17 cellular contexts compared by ENCODE assay signal in genomic region chr1:74517599-74518051, GRCh38. TPM values are rescaled to one million over a fixed set of nuclear protein-coding genes. Genes with fewer than 3 reads are reported as not detected.
DNase-seq lines count a peak whose midpoint lies in the region; ATAC-seq and TF ChIP-seq lines count a peak whose summit lies in the region.
"Had no signal": no experiment of that assay in that cellular context is flagged by ENCODE, and none has a peak within 500 bp of the region (broad histone marks: within the 10 kb centered on the region; RNA-seq: fewer than 3 reads in every experiment).

No MANE protein-coding gene starts in this region.

- TF ChIP-seq EP300 in stomach (IDR thresholded peaks at IDR 0.05) = no peak

- 81 to 88% (median 84%) methylated on average over 6 of the region's 6 CpGs for WGBS in stomach, 5 donors

- H3K27ac ChIP-seq in Karpas-422 (ENCODE audit: low read length) (peak overlapping the region; percentile 58), stomach (no peak overlapping the region)
- H3K27ac ChIP-seq: foreskin keratinocyte, skin epidermis had no signal

- no peak overlapping the region for H3K9ac ChIP-seq in Karpas-422 (ENCODE audit: low read length)

- H3K9me2 ChIP-seq in Karpas-422 (replicated peaks; ENCODE audit: insufficient read depth, low read length) = no peaks in the 10 kb centered on the region

- peak; percentile 59 for DNase-seq in Karpas-422
- DNase-seq in T-helper 2 cell = no peak
- no peak for DNase-seq in stomach
- DNase-seq in stimulated activated CD4-positive, alpha-beta T cell treated with anti-CD3 and anti-CD28 coated beads, Interleukin-4, amount 100 ng/mL, for 24 hours = no peak
- DNase-seq in GF-D8 (lab: John Stamatoyannopoulos, UW) = no peak
- DNase-seq: foreskin keratinocyte, NCI-H2107, OCI-M1 had no signal

- no peak for TF ChIP-seq POLR2A in stomach (IDR thresholded peaks at IDR 0.05)

- H2AFZ ChIP-seq in Karpas-422 (ENCODE audit: low read length) = no peak overlapping the region

- H3K4me2 ChIP-seq in Karpas-422 (ENCODE audit: low read depth, low read length, poor library complexity, severe bottlenecking) = peak overlapping the region; percentile 32

- TF ChIP-seq CTCF in stomach (IDR thresholded peaks at IDR 0.05) = no peak

- no peaks in the 10 kb centered on the region for H3K79me2 ChIP-seq in Karpas-422 (ENCODE audit: low read length)

- H3K4me3 ChIP-seq in Karpas-422 (ENCODE audit: low read length) = no peak overlapping the region; the same call in 1 of the 2 replicates
- no peak overlapping the region for H3K4me3 ChIP-seq in stomach
- H3K4me3 ChIP-seq: skin epidermis had no signal

- no peaks in the 10 kb centered on the region for H3K9me3 ChIP-seq in Karpas-422 (ENCODE audit: low read length)
- H3K9me3 ChIP-seq in stomach = no peaks in the 10 kb centered on the region

- no peaks in the 10 kb centered on the region for H4K20me1 ChIP-seq in Karpas-422 (ENCODE audit: insufficient read depth, low read depth, low read length)

- H3K4me1 ChIP-seq in Karpas-422 (ENCODE audit: low read length) = peaks cover 53% of the 10 kb centered on the region
- no peaks in the 10 kb centered on the region for H3K4me1 ChIP-seq in stomach
- H3K4me1 ChIP-seq: foreskin keratinocyte had no signal

- no peaks in the 10 kb centered on the region for H3K36me3 ChIP-seq in Karpas-422 (ENCODE audit: insufficient read depth, low read length)
- no peaks in the 10 kb centered on the region for H3K36me3 ChIP-seq in stomach

- intact Hi-C loops in stomach (cut with DNase I; ENCODE audit: low total_unique reads) = no loop called here

- peak; percentile 90 for ATAC-seq in GM18520 (IDR thresholded peaks at IDR 0.05; ENCODE audit: unreplicated experiment)
- peak; percentile 94 for ATAC-seq in GM21367 (IDR thresholded peaks at IDR 0.05; ENCODE audit: unreplicated experiment)
- peak; percentile 79 for ATAC-seq in HG02938 (IDR thresholded peaks at IDR 0.05; ENCODE audit: unreplicated experiment)
- ATAC-seq: foreskin keratinocyte; natural killer cell treated with Interleukin-12 subunit alpha and Interleukin-12 subunit beta and Interleukin-15 and Interleukin-18, amount 100 ng/mL, for 72 hours had no signal

- H3K27me3 ChIP-seq in Karpas-422 (ENCODE audit: low read length) = no peaks in the 10 kb centered on the region
- H3K27me3 ChIP-seq in stomach = no peaks in the 10 kb centered on the region
- H3K27me3 ChIP-seq: foreskin keratinocyte had no signal

RNA-seq across cellular contexts. Expression of gene LRRC53, which starts 5.2 kb away (rescaled TPM):
- not detected in 2 replicates for total RNA-seq in Karpas-422 (2014; rRNA removed; shearing (Covaris generic); ENCODE audit: low replicate concordance)
- total RNA-seq in stomach = not detected
- not detected for polyA plus RNA-seq in stomach
- total RNA-seq: foreskin keratinocyte; natural killer cell treated with Interleukin-12 subunit alpha and Interleukin-12 subunit beta and Interleukin-15 and Interleukin-18, amount 100 ng/mL, for 72 hours; T-helper 2 cell treated with Interferon-gamma antibody and Interleukin-4, amounts not matched to agents 100 ng/mL and 5 ng/mL, for 36 hours had no signal
- polyA plus RNA-seq: adipose tissue, BJ, foreskin keratinocyte, keratinocyte had no signal
